ENCODE assay signal across 1 cellular context in genomic region chr19:9584073-9584833, GRCh38.
TF ChIP-seq lines count a peak whose summit lies in the region.

TSS of gene ZNF121 (minus strand) at chr19:9584504. CDS start at chr19:9568097, 16,407 bp downstream.

TF ChIP-seq in HepG2, 621 proteins besides CTCF, POLR2A, EP300 and RAD21 (continued from another document and continues in another):
- TF ChIP-seq ZNF83 (CRISPR knock-in tag; IDR thresholded peaks at IDR 0.05; ENCODE audit: borderline replicate concordance): no peak
- no peak for TF ChIP-seq ZSCAN30 (CRISPR knock-in tag; IDR thresholded peaks at IDR 0.05)
- TF ChIP-seq ZBTB49 (CRISPR knock-in tag; IDR thresholded peaks at IDR 0.05; ENCODE audit: borderline replicate concordance): no peak
- TF ChIP-seq ISX (CRISPR knock-in tag; conservative IDR thresholded peaks at IDR 0.05): no peak; the same call in 1 of the 2 replicates
- peak; percentile 80 for TF ChIP-seq PRPF4 (IDR thresholded peaks at IDR 0.05; ENCODE audit: low read depth, low read length, poor library complexity, severe bottlenecking)
- TF ChIP-seq ZNF343 (CRISPR knock-in tag; IDR thresholded peaks at IDR 0.05): no peak
- TF ChIP-seq ZZZ3 (CRISPR knock-in tag; IDR thresholded peaks at IDR 0.05; ENCODE audit: borderline replicate concordance): no peak; the same call in 1 of the 2 replicates
- no peak for TF ChIP-seq ZNF572 (CRISPR knock-in tag; IDR thresholded peaks at IDR 0.05)
- no peak for TF ChIP-seq ZNF512 (CRISPR knock-in tag; IDR thresholded peaks at IDR 0.05)
- TF ChIP-seq MIXL1 (CRISPR knock-in tag; IDR thresholded peaks at IDR 0.05): no peak
- TF ChIP-seq ZNF646 (CRISPR knock-in tag; IDR thresholded peaks at IDR 0.05): no peak
- no peak for TF ChIP-seq KDM6A (CRISPR knock-in tag; IDR thresholded peaks at IDR 0.05; ENCODE audit: low read depth)
- TF ChIP-seq ZBTB10 (CRISPR knock-in tag; IDR thresholded peaks at IDR 0.05; ENCODE audit: borderline replicate concordance): peak; percentile 72; the same call in 1 of the 2 replicates
- TF ChIP-seq ZNF256 (CRISPR knock-in tag; conservative IDR thresholded peaks at IDR 0.05): peak; percentile 48; the same call in 1 of the 2 replicates
- peak; percentile 75 for TF ChIP-seq ZNF263 (CRISPR knock-in tag; IDR thresholded peaks at IDR 0.05)
- TF ChIP-seq ZNF703 (CRISPR knock-in tag; IDR thresholded peaks at IDR 0.05; ENCODE audit: borderline replicate concordance): peak; percentile 31; the same call in 1 of the 2 replicates
- no peak for TF ChIP-seq RFX3 (CRISPR knock-in tag; IDR thresholded peaks at IDR 0.05)
- peak; percentile 45 for TF ChIP-seq XRCC5 (optimal IDR thresholded peaks at IDR 0.05; ENCODE audit: low read length)
- peak; percentile 88 for TF ChIP-seq NR0B2 (CRISPR knock-in tag; IDR thresholded peaks at IDR 0.05)
- TF ChIP-seq ZNF704 (CRISPR knock-in tag; IDR thresholded peaks at IDR 0.05; ENCODE audit: borderline replicate concordance): no peak
- TF ChIP-seq PHF20 (CRISPR knock-in tag; IDR thresholded peaks at IDR 0.05): peak; percentile 84
- TF ChIP-seq RFX5 (IDR thresholded peaks at IDR 0.05; ENCODE audit: low read depth, low read length): 0 out of 2 replicates have a peak, but pooled peaks have one; percentile 30
- TF ChIP-seq ATF4 (CRISPR knock-in tag; IDR thresholded peaks at IDR 0.05): 0 out of 4 replicates have a peak, but pooled peaks of 1 of the 2 experiments have one; percentile 38
- peak; percentile 88; the same call in 1 of the 2 replicates for TF ChIP-seq ZNF225 (CRISPR knock-in tag; IDR thresholded peaks at IDR 0.05)
- peak; percentile 78 for TF ChIP-seq ZNF781 (CRISPR knock-in tag; IDR thresholded peaks at IDR 0.05; ENCODE audit: borderline replicate concordance, not compliant biosample characterization)
- TF ChIP-seq JUND (CRISPR knock-in tag; IDR thresholded peaks at IDR 0.05): no peak
- no peak for TF ChIP-seq PLRG1 (conservative IDR thresholded peaks at IDR 0.05)
- TF ChIP-seq ZNF766 (CRISPR knock-in tag; IDR thresholded peaks at IDR 0.05; ENCODE audit: borderline replicate concordance): peak; percentile 83; the same call in 1 of the 2 replicates
- no peak for TF ChIP-seq GTF2F1 (IDR thresholded peaks at IDR 0.05; ENCODE audit: low read length)
- TF ChIP-seq EED (CRISPR knock-in tag; IDR thresholded peaks at IDR 0.05): no peak; the same call in 1 of the 2 replicates
- peak; percentile 72; the same call in 1 of the 2 replicates for TF ChIP-seq SNAPC2 (CRISPR knock-in tag; IDR thresholded peaks at IDR 0.05)
- peak; percentile 68; the same call in 1 of the 2 replicates for TF ChIP-seq DZIP1 (CRISPR knock-in tag; IDR thresholded peaks at IDR 0.05)
- no peak for TF ChIP-seq GTF3A (CRISPR knock-in tag; conservative IDR thresholded peaks at IDR 0.05)
- 0 out of 2 replicates have a peak, but pooled peaks have one; percentile 72 for TF ChIP-seq ZNF816 (CRISPR knock-in tag; IDR thresholded peaks at IDR 0.05; ENCODE audit: borderline replicate concordance)
- no peak for TF ChIP-seq U2AF2 (IDR thresholded peaks at IDR 0.05; ENCODE audit: low read depth, low read length)
- TF ChIP-seq HDAC1 (CRISPR knock-in tag; IDR thresholded peaks at IDR 0.05): peak; percentile 69
- no peak for TF ChIP-seq ZNF253 (CRISPR knock-in tag; IDR thresholded peaks at IDR 0.05; ENCODE audit: borderline replicate concordance)
- no peak for TF ChIP-seq ZNF550 (CRISPR knock-in tag; IDR thresholded peaks at IDR 0.05; ENCODE audit: borderline replicate concordance)
- TF ChIP-seq ZNF670 (CRISPR knock-in tag; IDR thresholded peaks at IDR 0.05; ENCODE audit: borderline replicate concordance): no peak; the same call in 1 of the 2 replicates
- TF ChIP-seq CERS6 (CRISPR knock-in tag; IDR thresholded peaks at IDR 0.05): 0 out of 2 replicates have a peak, but pooled peaks have one; percentile 30
- no peak for TF ChIP-seq IRX3 (CRISPR knock-in tag; IDR thresholded peaks at IDR 0.05; ENCODE audit: borderline replicate concordance, low read depth)
- no peak; the same call in 1 of the 2 replicates for TF ChIP-seq NFYB (CRISPR knock-in tag; IDR thresholded peaks at IDR 0.05)
- TF ChIP-seq TSC22D2 (CRISPR knock-in tag; IDR thresholded peaks at IDR 0.05; ENCODE audit: borderline replicate concordance): no peak
